Comparison of ENCODE assay signal across 34 cellular contexts in genomic region chr7:12032146-12032545, GRCh38.
DNase-seq lines count a peak whose midpoint lies in the region; ATAC-seq, FAIRE-seq and TF ChIP-seq lines count a peak whose summit lies in the region.
"Had no signal": no experiment of that assay in that cellular context is flagged by ENCODE, and none has a peak within 500 bp of the region (broad histone marks: within the 10 kb centered on the region; RNA-seq: fewer than 3 reads in every experiment).

No MANE protein-coding gene starts in this region.

- POLR2A ChIA-PET in Caco-2 (lab: Charles Lee), result no interaction called here

- H3K27ac Mint-ChIP-seq in Caco-2 (ENCODE audit: unreplicated experiment) (peak overlapping the region; percentile 75), astrocyte (ENCODE audit: unreplicated experiment) (peak overlapping the region; percentile 98)
- H3K27ac Mint-ChIP-seq in effector memory CD8-positive, alpha-beta T cell, result no peak overlapping the region
- H3K27ac Mint-ChIP-seq: activated naive CD8-positive, alpha-beta T cell treated with anti-CD3 and anti-CD28 coated beads for 36 hours; dendritic cell treated with granulocyte-macrophage colony-stimulating factor and Interleukin-4, amounts not matched to agents 40 ng/mL and 50 ng/mL, for 4 days; natural killer cell treated with Interleukin-12 subunit alpha and Interleukin-12 subunit beta and Interleukin-15 and Interleukin-18, amount 100 ng/mL, for 72 hours; type B pancreatic cell had no signal

- no peaks in the 10 kb centered on the region for H4K20me1 ChIP-seq in astrocyte (ENCODE audit: insufficient read depth, low read length)
- H4K20me1 ChIP-seq: BLaER1 had no signal

- CTCF ChIA-PET in Caco-2 (lab: Charles Lee), result no interaction called here

- H2AFZ ChIP-seq in astrocyte (ENCODE audit: low read depth, low read length), result no peak overlapping the region

- H3K9me3 Mint-ChIP-seq in Caco-2 (ENCODE audit: unreplicated experiment) (no peaks in the 10 kb centered on the region), astrocyte (ENCODE audit: unreplicated experiment) (no peaks in the 10 kb centered on the region)
- no peaks in the 10 kb centered on the region for H3K9me3 Mint-ChIP-seq in effector memory CD8-positive, alpha-beta T cell
- H3K9me3 Mint-ChIP-seq: activated naive CD8-positive, alpha-beta T cell treated with anti-CD3 and anti-CD28 coated beads for 36 hours; dendritic cell treated with granulocyte-macrophage colony-stimulating factor and Interleukin-4, amounts not matched to agents 40 ng/mL and 50 ng/mL, for 4 days; type B pancreatic cell had no signal

- H3K27me3 ChIP-seq in Caco-2 (replicated peaks; ENCODE audit: control insufficient read depth, insufficient read depth, low read length) (no peaks in the 10 kb centered on the region), HUES6 (ENCODE audit: control insufficient read depth, insufficient read depth, low read length) (no peaks in the 10 kb centered on the region), astrocyte (ENCODE audit: insufficient read depth, low read length) (no peaks in the 10 kb centered on the region)
- H3K27me3 ChIP-seq: BLaER1, esophagus squamous epithelium, ovary, right atrium auricular region, spleen had no signal

- H3K4me2 ChIP-seq in astrocyte (ENCODE audit: low read length), result no peak overlapping the region
- H3K4me2 ChIP-seq: BLaER1 had no signal

- H3K36me3 ChIP-seq in Caco-2 (ENCODE audit: control insufficient read depth, insufficient read depth, low read length) (no peaks in the 10 kb centered on the region), HUES6 (ENCODE audit: control insufficient read depth, insufficient read depth, low read length) (no peaks in the 10 kb centered on the region), astrocyte (ENCODE audit: insufficient read depth, low read length) (no peaks in the 10 kb centered on the region)
- H3K36me3 ChIP-seq: BLaER1, esophagus squamous epithelium, HAP-1, ovary, right atrium auricular region, spleen had no signal

- H3K4me1 Mint-ChIP-seq in Caco-2 (ENCODE audit: low read depth, unreplicated experiment) (peaks cover 7% of the 10 kb centered on the region), astrocyte (ENCODE audit: low read depth, unreplicated experiment) (peaks cover 43% of the 10 kb centered on the region)
- H3K4me1 Mint-ChIP-seq in effector memory CD8-positive, alpha-beta T cell (ENCODE audit: low read depth in 2 of 2), result no peaks in the 10 kb centered on the region
- H3K4me1 Mint-ChIP-seq: activated naive CD8-positive, alpha-beta T cell treated with anti-CD3 and anti-CD28 coated beads for 36 hours had no signal

- ATAC-seq in GM21576 (IDR thresholded peaks at IDR 0.05; ENCODE audit: unreplicated experiment) (no peak), HG03457 (IDR thresholded peaks at IDR 0.05; ENCODE audit: unreplicated experiment) (no peak)
- no peak for ATAC-seq in effector memory CD8-positive, alpha-beta T cell (replicated peaks)
- ATAC-seq: left ventricle myocardium superior; mucosa of descending colon; natural killer cell treated with Interleukin-12 subunit alpha and Interleukin-12 subunit beta and Interleukin-15 and Interleukin-18, amount 100 ng/mL, for 72 hours had no signal

- no peaks in the 10 kb centered on the region; the same call in 1 of the 2 replicates for H3K9me3 ChIP-seq in Caco-2
- no peaks in the 10 kb centered on the region for H3K9me3 ChIP-seq in HUES6 (ENCODE audit: control insufficient read depth, insufficient read depth, low read depth, low read length)
- H3K9me3 ChIP-seq in astrocyte (ENCODE audit: insufficient read depth, low read depth, low read length), result no peaks in the 10 kb centered on the region
- H3K9me3 ChIP-seq: BLaER1, esophagus squamous epithelium, HAP-1, mucosa of descending colon, ovary, right atrium auricular region, spleen had no signal

- TF ChIP-seq CTCF in Caco-2 (IDR thresholded peaks at IDR 0.05; ENCODE audit: insufficient read depth in 1 of 2, low read depth in 1 of 2, low read length in 1 of 2, severe bottlenecking in 1 of 2, unreplicated experiment in 1 of 2) (no peak), astrocyte (IDR thresholded peaks at IDR 0.05; ENCODE audit: insufficient read depth, low read depth, low read length) (no peak), GM10266 (IDR thresholded peaks at IDR 0.05; ENCODE audit: control insufficient read depth, insufficient read depth, low read depth, missing control alignments) (no peak)

- H3K4me3 Mint-ChIP-seq in Caco-2 (ENCODE audit: unreplicated experiment) (no peak overlapping the region), astrocyte (ENCODE audit: unreplicated experiment) (peak overlapping the region; percentile 68)
- no peak overlapping the region for H3K4me3 Mint-ChIP-seq in effector memory CD8-positive, alpha-beta T cell
- H3K4me3 Mint-ChIP-seq: activated naive CD8-positive, alpha-beta T cell treated with anti-CD3 and anti-CD28 coated beads for 36 hours; dendritic cell treated with granulocyte-macrophage colony-stimulating factor and Interleukin-4, amounts not matched to agents 40 ng/mL and 50 ng/mL, for 4 days; natural killer cell treated with Interleukin-12 subunit alpha and Interleukin-12 subunit beta and Interleukin-15 and Interleukin-18, amount 100 ng/mL, for 72 hours; type B pancreatic cell had no signal

- H3K27me3 Mint-ChIP-seq in Caco-2 (ENCODE audit: insufficient read depth, unreplicated experiment), result peaks cover 2% of the 10 kb centered on the region
- H3K27me3 Mint-ChIP-seq in astrocyte (ENCODE audit: low read depth, unreplicated experiment), result no peaks in the 10 kb centered on the region
- H3K27me3 Mint-ChIP-seq in effector memory CD8-positive, alpha-beta T cell, result peaks cover 0 to 19% of the 10 kb centered on the region in 2 donors
- H3K27me3 Mint-ChIP-seq: dendritic cell treated with granulocyte-macrophage colony-stimulating factor and Interleukin-4, amounts not matched to agents 40 ng/mL and 50 ng/mL, for 4 days; natural killer cell treated with Interleukin-12 subunit alpha and Interleukin-12 subunit beta and Interleukin-15 and Interleukin-18, amount 100 ng/mL, for 72 hours; type B pancreatic cell had no signal

- FAIRE-seq in astrocyte (lab: Jason Lieb, UNC), result no peak
- FAIRE-seq: frontal cortex, islet of Langerhans had no signal

- H3K27ac ChIP-seq in HUES6 (ENCODE audit: low read depth, low read length) (peak overlapping the region; percentile 48; the same call in 1 of the 2 replicates), astrocyte (ENCODE audit: low read depth, low read length) (no peak overlapping the region)
- H3K27ac ChIP-seq: BLaER1, esophagus squamous epithelium, ovary, right atrium auricular region, spleen had no signal

- H3K9ac ChIP-seq in HUES6 (ENCODE audit: low read length) (no peak overlapping the region), astrocyte (ENCODE audit: low read length) (no peak overlapping the region)
- H3K9ac ChIP-seq: BLaER1 had no signal

- BruUV-seq in Caco-2 (replicated peaks; lab: Mats Ljungman, UMichigan), result no TSS peak

- peaks cover 6% of the 10 kb centered on the region for H3K4me1 ChIP-seq in Caco-2
- peaks cover 22% of the 10 kb centered on the region for H3K4me1 ChIP-seq in HUES6 (ENCODE audit: control insufficient read depth, insufficient read depth, low read length)
- H3K4me1 ChIP-seq in astrocyte (ENCODE audit: insufficient read depth, low read length), result peaks cover 15% of the 10 kb centered on the region
- H3K4me1 ChIP-seq: BLaER1, esophagus squamous epithelium, HAP-1, right atrium auricular region, spleen had no signal

- intact Hi-C loops in Caco-2 (cut with micrococcal nuclease; ENCODE audit: unreplicated experiment), result no loop called here

- no peak overlapping the region for H3K4me3 ChIP-seq in Caco-2 (ENCODE audit: low read depth, low read length)
- no peak overlapping the region for H3K4me3 ChIP-seq in HUES6 (ENCODE audit: low read depth, low read length)
- no peak overlapping the region for H3K4me3 ChIP-seq in astrocyte (ENCODE audit: insufficient read depth, low read depth, low read length)
- H3K4me3 ChIP-seq: BLaER1, esophagus squamous epithelium, HAP-1, mucosa of descending colon, ovary, right atrium auricular region, spleen had no signal

- DNase-seq in Caco-2 (no peak), astrocyte (ENCODE audit: low read depth) (no peak), left kidney (ENCODE audit: low read depth, low spot score) (peak; percentile 7), GM10266 (ENCODE audit: extremely low spot score) (no peak)
- DNase-seq in effector memory CD8-positive, alpha-beta T cell, result no peak
- DNase-seq: activated CD4-positive, alpha-beta T cell treated with anti-CD3 and anti-CD28 coated beads for 4 hours; activated effector memory CD4-positive, alpha-beta T cell treated with anti-CD3 and anti-CD28 coated beads, Interleukin-2, amount 50 U/mL, for 16 hours; activated naive CD8-positive, alpha-beta T cell treated with anti-CD3 and anti-CD28 coated beads for 36 hours; activated T-cell treated with anti-CD3 and anti-CD28 coated beads, Interleukin-2, amount 50 U/mL, for 1 hour; aorta; central memory CD4-positive, alpha-beta T cell; esophagus squamous epithelium; GF-D8; hypothalamus; left ventricle myocardium superior; mucosa of descending colon; NCI-H1092; NCI-H187 treated with DMSO at 0.1 percent for 48 hours; NCI-H526; ovary; SIG-M5; spleen; stimulated activated CD4-positive, alpha-beta T cell treated with anti-CD3 and anti-CD28 coated beads, Interleukin-2, amount 100 ng/mL, for 48 hours had no signal

- no peaks in the 10 kb centered on the region for H3K79me2 ChIP-seq in astrocyte (ENCODE audit: insufficient read depth, low read length)

- H3K36me3 Mint-ChIP-seq in Caco-2 (ENCODE audit: insufficient read depth, unreplicated experiment), result no peaks in the 10 kb centered on the region
- no peaks in the 10 kb centered on the region for H3K36me3 Mint-ChIP-seq in astrocyte (ENCODE audit: low read depth, unreplicated experiment)
- H3K36me3 Mint-ChIP-seq in effector memory CD8-positive, alpha-beta T cell (ENCODE audit: insufficient read depth), result no peaks in the 10 kb centered on the region
- H3K36me3 Mint-ChIP-seq: activated naive CD8-positive, alpha-beta T cell treated with anti-CD3 and anti-CD28 coated beads for 36 hours; natural killer cell treated with Interleukin-12 subunit alpha and Interleukin-12 subunit beta and Interleukin-15 and Interleukin-18, amount 100 ng/mL, for 72 hours; type B pancreatic cell had no signal

Comparison
In these comparisons a context has a peak if more than half of its experiments do, and no peak if none do; other contexts are left out.
1. H3K27ac Mint-ChIP-seq: peak in Caco-2 (single experiment) and astrocyte (single experiment); none in effector memory CD8-positive, alpha-beta T cell (0 of 2).